In genomic region chr1:53108646-53109580, GRCh38 we compare ENCODE assay signal across 14 cellular contexts. TPM values are rescaled to one million over a fixed set of nuclear protein-coding genes. Genes with fewer than 3 reads are reported as not detected.
A peak's percentile ranks its signal among the peaks of the same experiment; 100 is the strongest.
DNase-seq lines count a peak whose midpoint lies in the region; TF ChIP-seq lines count a peak whose summit lies in the region.
"Had no signal": no experiment of that assay in that cellular context is flagged by ENCODE, and none has a peak within 500 bp of the region (broad histone marks: within the 10 kb centered on the region; RNA-seq: fewer than 3 reads in every experiment).

No MANE protein-coding gene starts in this region.

- no peak overlapping the region for H3K4me3 Mint-ChIP-seq in progenitor cell of endocrine pancreas (ENCODE audit: low read depth)
- no peak overlapping the region for H3K4me3 Mint-ChIP-seq in mesothelial cell of epicardium

- H3K36me3 Mint-ChIP-seq in progenitor cell of endocrine pancreas (ENCODE audit: insufficient read depth) (no peaks in the 10 kb centered on the region), mesothelial cell of epicardium (no peaks in the 10 kb centered on the region)
- H3K36me3 Mint-ChIP-seq: CD4-positive, alpha-beta memory T cell had no signal

- H3K27ac ChIP-seq in coronary artery = peak overlapping the region; percentile 25 to 66
- H3K27ac ChIP-seq: neutrophil had no signal

- no peaks in the 10 kb centered on the region for H3K9me3 Mint-ChIP-seq in progenitor cell of endocrine pancreas (ENCODE audit: low read depth)
- no peaks in the 10 kb centered on the region for H3K9me3 Mint-ChIP-seq in mesothelial cell of epicardium
- H3K9me3 Mint-ChIP-seq: CD4-positive, alpha-beta memory T cell had no signal

- DNase-seq in AG09309 (ENCODE audit: low read depth) (peak; percentile 59), HPDE6-E6E7 (ENCODE audit: extremely low spot score) (peak; percentile 28), coronary artery (ENCODE audit: low spot score) (no peak), progenitor cell of endocrine pancreas (ENCODE audit: low spot score, unreplicated experiment) (no peak), mesothelial cell of epicardium (ENCODE audit: low spot score in 2 of 2, unreplicated experiment in 2 of 2) (no peak), epidermal melanocyte (ENCODE audit: insufficient read length, low spot score) (no peak), hypothalamus (lab: John Stamatoyannopoulos, UW) (no peak), ecto neural progenitor cell (ENCODE audit: low spot score) (no peak)
- DNase-seq: activated naive CD4-positive, alpha-beta T cell treated with Interleukin-2 at 50 U/mL for 16 hours; CD4-positive, alpha-beta memory T cell; MG63; NCI-H2171 had no signal

- H3K4me1 Mint-ChIP-seq in progenitor cell of endocrine pancreas (ENCODE audit: low read depth) (peaks cover 35% of the 10 kb centered on the region), mesothelial cell of epicardium (peaks cover 32% of the 10 kb centered on the region)

- TF ChIP-seq CTCF in AG09309 (IDR thresholded peaks at IDR 0.05; ENCODE audit: control insufficient read depth, insufficient read depth, low read depth, low read length, missing control alignments) (no peak), coronary artery (IDR thresholded peaks at IDR 0.05) (no peak), progenitor cell of endocrine pancreas (IDR thresholded peaks at IDR 0.05; ENCODE audit: unreplicated experiment) (no peak), mesothelial cell of epicardium (IDR thresholded peaks at IDR 0.05; ENCODE audit: unreplicated experiment) (no peak)

- H3K27ac Mint-ChIP-seq in progenitor cell of endocrine pancreas (peak overlapping the region; percentile 25), mesothelial cell of epicardium (no peak overlapping the region)

- peaks cover 87% of the 10 kb centered on the region for H3K27me3 Mint-ChIP-seq in progenitor cell of endocrine pancreas
- H3K27me3 Mint-ChIP-seq in mesothelial cell of epicardium (ENCODE audit: low read depth) = peaks cover 48% of the 10 kb centered on the region

- no peak overlapping the region for H3K4me3 ChIP-seq in AG09309 (ENCODE audit: control insufficient read depth, low read depth, low read length)
- no peak overlapping the region for H3K4me3 ChIP-seq in coronary artery
- H3K4me3 ChIP-seq: lung, MG63 had no signal

RNA-seq across cellular contexts. Expression of gene SLC1A7, which starts 33.5 kb away (rescaled TPM):
- total RNA-seq in progenitor cell of endocrine pancreas (not detected in 2 replicates), mesothelial cell of epicardium (0.09 TPM in 1 of 3 replicates, not detected in the others)
- total RNA-seq: CD4-positive, alpha-beta memory T cell had no signal

RNA-seq across cellular contexts. Expression of gene PODN, which starts 46.9 kb away (rescaled TPM):
- total RNA-seq in progenitor cell of endocrine pancreas = 0.26 and 0.38 TPM in 2 replicates
- total RNA-seq in mesothelial cell of epicardium = 4.5 to 4.6 TPM (median 4.6 TPM) in 3 replicates
- total RNA-seq: CD4-positive, alpha-beta memory T cell had no signal

Comparison
In these comparisons a context has a peak if more than half of its experiments do, and no peak if none do; other contexts are left out.
1. DNase-seq: peak in AG09309 (single experiment) and HPDE6-E6E7 (single experiment); none in coronary artery (single experiment), progenitor cell of endocrine pancreas (single experiment), mesothelial cell of epicardium (0 of 2), epidermal melanocyte (single experiment), hypothalamus (0 of 51) and ecto neural progenitor cell (single experiment).